1 cellular context compared by ENCODE assay signal in the genomic region with DNA sequence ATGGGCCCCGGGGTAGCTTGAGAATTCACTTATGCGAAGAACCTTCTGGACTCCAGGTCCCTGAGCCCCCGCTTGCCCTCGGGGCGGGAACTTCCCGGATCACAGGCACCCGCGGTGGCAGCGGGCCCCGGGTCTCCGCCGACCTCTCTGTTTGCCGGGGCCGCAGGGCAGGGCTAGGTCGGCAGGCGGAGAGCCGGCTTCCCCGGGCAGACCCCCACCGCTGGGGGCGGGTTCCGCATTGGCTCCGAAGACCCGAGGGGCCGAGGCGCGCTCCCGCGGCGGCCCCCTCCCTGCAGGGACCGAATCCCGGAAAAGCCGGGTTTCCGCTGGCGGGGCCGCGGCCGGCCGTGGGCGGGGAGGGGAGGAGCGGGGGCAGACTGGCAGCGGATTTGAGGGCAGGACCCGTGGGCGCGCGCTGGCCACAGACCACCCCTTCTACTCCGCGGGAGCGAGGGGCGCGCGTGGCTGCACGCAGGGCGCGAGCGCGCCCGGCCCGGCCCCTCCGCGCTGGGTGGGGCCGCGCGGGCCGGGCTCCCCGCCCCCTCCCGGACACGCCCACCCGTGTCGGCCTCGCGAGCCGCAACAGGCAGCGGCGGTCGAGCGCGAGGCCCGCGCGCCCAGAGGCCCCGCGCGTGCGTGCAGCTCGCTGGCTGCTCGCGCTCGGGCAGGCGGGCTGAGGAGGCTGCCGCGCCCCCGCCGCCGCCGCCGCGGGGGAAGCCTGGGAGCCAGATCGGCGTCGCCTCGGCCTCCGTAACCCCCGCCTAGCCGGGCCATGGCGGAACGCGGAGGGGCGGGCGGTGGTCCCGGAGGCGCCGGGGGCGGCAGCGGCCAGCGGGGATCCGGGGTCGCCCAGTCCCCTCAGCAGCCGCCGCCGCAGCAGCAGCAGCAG.
TF ChIP-seq lines count a peak whose summit lies in the region.

PACS1 (plus strand) TSS at position 558 of the 889 bp plus-strand sequence; CDS start at position 773, 215 bp downstream.

TF ChIP-seq in K562, 482 proteins besides CTCF, POLR2A, EP300 and RAD21 (continued from another document and continues in another):
- TF ChIP-seq ZNF398 (CRISPR knock-in tag; IDR thresholded peaks at IDR 0.05): no peak
- TF ChIP-seq PHTF2 (CRISPR knock-in tag; IDR thresholded peaks at IDR 0.05): no peak
- TF ChIP-seq KLF16 (IDR thresholded peaks at IDR 0.05): no peak
- TF ChIP-seq ZNF175 (CRISPR knock-in tag; IDR thresholded peaks at IDR 0.05; ENCODE audit: low read depth): no peak
- TF ChIP-seq BRD4 (IDR thresholded peaks at IDR 0.05): no peak
- peak; percentile 81 for TF ChIP-seq EGR1 (conservative IDR thresholded peaks at IDR 0.05)
- TF ChIP-seq HMG20B (CRISPR knock-in tag; IDR thresholded peaks at IDR 0.05): no peak
- 0 out of 2 replicates have a peak, but pooled peaks have one; percentile 61 for TF ChIP-seq ZNF77 (CRISPR knock-in tag; IDR thresholded peaks at IDR 0.05)
- TF ChIP-seq DNMT1 (IDR thresholded peaks at IDR 0.05): no peak
- no peak for TF ChIP-seq ZNF384 (IDR thresholded peaks at IDR 0.05; ENCODE audit: low read depth, low read length)
- no peak for TF ChIP-seq HSF4 (CRISPR knock-in tag; IDR thresholded peaks at IDR 0.05; ENCODE audit: borderline replicate concordance)
- TF ChIP-seq ZBTB17 (CRISPR knock-in tag; IDR thresholded peaks at IDR 0.05): peak; percentile 62
- TF ChIP-seq XRCC5 (IDR thresholded peaks at IDR 0.05; ENCODE audit: low read depth, low read length): no peak
- TF ChIP-seq ZNF354B (CRISPR knock-in tag; IDR thresholded peaks at IDR 0.05): no peak
- TF ChIP-seq FOXK1 (CRISPR knock-in tag; IDR thresholded peaks at IDR 0.05; ENCODE audit: borderline replicate concordance): no peak
- TF ChIP-seq KLF6 (CRISPR knock-in tag; IDR thresholded peaks at IDR 0.05; ENCODE audit: borderline replicate concordance): no peak; the same call in 1 of the 2 replicates
- no peak for TF ChIP-seq SAFB2 (IDR thresholded peaks at IDR 0.05; ENCODE audit: borderline replicate concordance, low read depth, low read length, severe bottlenecking)
- no peak for TF ChIP-seq SRF (CRISPR knock-in tag; IDR thresholded peaks at IDR 0.05)
- no peak for TF ChIP-seq STAT6 (CRISPR knock-in tag; IDR thresholded peaks at IDR 0.05)
- peak; percentile 55 for TF ChIP-seq CHD2 (IDR thresholded peaks at IDR 0.05; ENCODE audit: low read depth, low read length)
- TF ChIP-seq, protein P1, sequence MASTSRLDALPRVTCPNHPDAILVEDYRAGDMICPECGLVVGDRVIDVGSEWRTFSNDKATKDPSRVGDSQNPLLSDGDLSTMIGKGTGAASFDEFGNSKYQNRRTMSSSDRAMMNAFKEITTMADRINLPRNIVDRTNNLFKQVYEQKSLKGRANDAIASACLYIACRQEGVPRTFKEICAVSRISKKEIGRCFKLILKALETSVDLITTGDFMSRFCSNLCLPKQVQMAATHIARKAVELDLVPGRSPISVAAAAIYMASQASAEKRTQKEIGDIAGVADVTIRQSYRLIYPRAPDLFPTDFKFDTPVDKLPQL (IDR thresholded peaks at IDR 0.05; ENCODE audit: extremely low read depth, insufficient read length): no peak
- TF ChIP-seq BMI1 (IDR thresholded peaks at IDR 0.05; ENCODE audit: low read length): no peak
- TF ChIP-seq EP400 (IDR thresholded peaks at IDR 0.05): peak; percentile 27; the same call in 1 of the 2 replicates
- TF ChIP-seq ZNF561 (CRISPR knock-in tag; conservative IDR thresholded peaks at IDR 0.05): 0 out of 2 replicates have a peak, but pooled peaks have one; percentile 54
- TF ChIP-seq CCAR2 (IDR thresholded peaks at IDR 0.05; ENCODE audit: low read depth, low read length): no peak
- peak; percentile 77 for TF ChIP-seq POLR2G (IDR thresholded peaks at IDR 0.05; ENCODE audit: low read depth, low read length)
- TF ChIP-seq GTF2A2 (tag; IDR thresholded peaks at IDR 0.05): no peak
- TF ChIP-seq ELF4 (CRISPR knock-in tag; IDR thresholded peaks at IDR 0.05): no peak
- TF ChIP-seq JUND (IDR thresholded peaks at IDR 0.05; ENCODE audit: borderline replicate concordance, low read depth, low read length): no peak
- no peak for TF ChIP-seq JUND (tag; IDR thresholded peaks at IDR 0.05; ENCODE audit: borderline replicate concordance, low read depth, low read length)
- TF ChIP-seq, protein P2, sequence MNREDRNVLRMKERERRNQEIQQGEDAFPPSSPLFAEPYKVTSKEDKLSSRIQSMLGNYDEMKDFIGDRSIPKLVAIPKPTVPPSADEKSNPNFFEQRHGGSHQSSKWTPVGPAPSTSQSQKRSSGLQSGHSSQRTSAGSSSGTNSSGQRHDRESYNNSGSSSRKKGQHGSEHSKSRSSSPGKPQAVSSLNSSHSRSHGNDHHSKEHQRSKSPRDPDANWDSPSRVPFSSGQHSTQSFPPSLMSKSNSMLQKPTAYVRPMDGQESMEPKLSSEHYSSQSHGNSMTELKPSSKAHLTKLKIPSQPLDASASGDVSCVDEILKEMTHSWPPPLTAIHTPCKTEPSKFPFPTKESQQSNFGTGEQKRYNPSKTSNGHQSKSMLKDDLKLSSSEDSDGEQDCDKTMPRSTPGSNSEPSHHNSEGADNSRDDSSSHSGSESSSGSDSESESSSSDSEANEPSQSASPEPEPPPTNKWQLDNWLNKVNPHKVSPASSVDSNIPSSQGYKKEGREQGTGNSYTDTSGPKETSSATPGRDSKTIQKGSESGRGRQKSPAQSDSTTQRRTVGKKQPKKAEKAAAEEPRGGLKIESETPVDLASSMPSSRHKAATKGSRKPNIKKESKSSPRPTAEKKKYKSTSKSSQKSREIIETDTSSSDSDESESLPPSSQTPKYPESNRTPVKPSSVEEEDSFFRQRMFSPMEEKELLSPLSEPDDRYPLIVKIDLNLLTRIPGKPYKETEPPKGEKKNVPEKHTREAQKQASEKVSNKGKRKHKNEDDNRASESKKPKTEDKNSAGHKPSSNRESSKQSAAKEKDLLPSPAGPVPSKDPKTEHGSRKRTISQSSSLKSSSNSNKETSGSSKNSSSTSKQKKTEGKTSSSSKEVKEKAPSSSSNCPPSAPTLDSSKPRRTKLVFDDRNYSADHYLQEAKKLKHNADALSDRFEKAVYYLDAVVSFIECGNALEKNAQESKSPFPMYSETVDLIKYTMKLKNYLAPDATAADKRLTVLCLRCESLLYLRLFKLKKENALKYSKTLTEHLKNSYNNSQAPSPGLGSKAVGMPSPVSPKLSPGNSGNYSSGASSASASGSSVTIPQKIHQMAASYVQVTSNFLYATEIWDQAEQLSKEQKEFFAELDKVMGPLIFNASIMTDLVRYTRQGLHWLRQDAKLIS (CRISPR knock-in tag; IDR thresholded peaks at IDR 0.05): no peak
- no peak for TF ChIP-seq LEF1 (IDR thresholded peaks at IDR 0.05)
- TF ChIP-seq CREBBP (IDR thresholded peaks at IDR 0.05; ENCODE audit: low read depth, low read length): no peak
- TF ChIP-seq ZNF23 (CRISPR knock-in tag; IDR thresholded peaks at IDR 0.05): no peak
- no peak for TF ChIP-seq RBM39 (optimal IDR thresholded peaks at IDR 0.05; ENCODE audit: low read depth, low read length)
- no peak for TF ChIP-seq POLR2AphosphoS5 (IDR thresholded peaks at IDR 0.05; ENCODE audit: control insufficient read depth, insufficient read depth, low read depth, low read length)
- TF ChIP-seq NFATC3 (IDR thresholded peaks at IDR 0.05): no peak
- no peak for TF ChIP-seq ZSCAN29 (IDR thresholded peaks at IDR 0.05)
- no peak for TF ChIP-seq KDM4B (IDR thresholded peaks at IDR 0.05; ENCODE audit: borderline replicate concordance in 2 of 2, low read depth in 1 of 2)
- peak; percentile 89 for TF ChIP-seq CXXC5 (CRISPR knock-in tag; IDR thresholded peaks at IDR 0.05)
- no peak for TF ChIP-seq NFRKB (IDR thresholded peaks at IDR 0.05; ENCODE audit: low read depth)
- no peak for TF ChIP-seq MAFK (IDR thresholded peaks at IDR 0.05; ENCODE audit: low read length)
- TF ChIP-seq TAF9B (IDR thresholded peaks at IDR 0.05; ENCODE audit: partially characterized antibody): no peak
- TF ChIP-seq ZNF639 (CRISPR knock-in tag; conservative IDR thresholded peaks at IDR 0.05 in 1 of 2, IDR thresholded peaks at IDR 0.05 in 1 of 2): peak in 1 of 2 experiments; percentile 55; a peak in 1 of 4 replicates
- no peak for TF ChIP-seq IRF9 (tag; IDR thresholded peaks at IDR 0.05)
- TF ChIP-seq, protein P3, sequence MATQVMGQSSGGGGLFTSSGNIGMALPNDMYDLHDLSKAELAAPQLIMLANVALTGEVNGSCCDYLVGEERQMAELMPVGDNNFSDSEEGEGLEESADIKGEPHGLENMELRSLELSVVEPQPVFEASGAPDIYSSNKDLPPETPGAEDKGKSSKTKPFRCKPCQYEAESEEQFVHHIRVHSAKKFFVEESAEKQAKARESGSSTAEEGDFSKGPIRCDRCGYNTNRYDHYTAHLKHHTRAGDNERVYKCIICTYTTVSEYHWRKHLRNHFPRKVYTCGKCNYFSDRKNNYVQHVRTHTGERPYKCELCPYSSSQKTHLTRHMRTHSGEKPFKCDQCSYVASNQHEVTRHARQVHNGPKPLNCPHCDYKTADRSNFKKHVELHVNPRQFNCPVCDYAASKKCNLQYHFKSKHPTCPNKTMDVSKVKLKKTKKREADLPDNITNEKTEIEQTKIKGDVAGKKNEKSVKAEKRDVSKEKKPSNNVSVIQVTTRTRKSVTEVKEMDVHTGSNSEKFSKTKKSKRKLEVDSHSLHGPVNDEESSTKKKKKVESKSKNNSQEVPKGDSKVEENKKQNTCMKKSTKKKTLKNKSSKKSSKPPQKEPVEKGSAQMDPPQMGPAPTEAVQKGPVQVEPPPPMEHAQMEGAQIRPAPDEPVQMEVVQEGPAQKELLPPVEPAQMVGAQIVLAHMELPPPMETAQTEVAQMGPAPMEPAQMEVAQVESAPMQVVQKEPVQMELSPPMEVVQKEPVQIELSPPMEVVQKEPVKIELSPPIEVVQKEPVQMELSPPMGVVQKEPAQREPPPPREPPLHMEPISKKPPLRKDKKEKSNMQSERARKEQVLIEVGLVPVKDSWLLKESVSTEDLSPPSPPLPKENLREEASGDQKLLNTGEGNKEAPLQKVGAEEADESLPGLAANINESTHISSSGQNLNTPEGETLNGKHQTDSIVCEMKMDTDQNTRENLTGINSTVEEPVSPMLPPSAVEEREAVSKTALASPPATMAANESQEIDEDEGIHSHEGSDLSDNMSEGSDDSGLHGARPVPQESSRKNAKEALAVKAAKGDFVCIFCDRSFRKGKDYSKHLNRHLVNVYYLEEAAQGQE (CRISPR knock-in tag; IDR thresholded peaks at IDR 0.05; ENCODE audit: low read depth): peak; percentile 79; the same call in 1 of the 2 replicates
- no peak for TF ChIP-seq ZNF324 (CRISPR knock-in tag; IDR thresholded peaks at IDR 0.05)
- TF ChIP-seq PHF21A (IDR thresholded peaks at IDR 0.05; ENCODE audit: borderline replicate concordance, low read depth): no peak
- no peak for TF ChIP-seq MECOM (CRISPR knock-in tag; IDR thresholded peaks at IDR 0.05)
- TF ChIP-seq KLF13 (tag; IDR thresholded peaks at IDR 0.05; ENCODE audit: borderline replicate concordance, low read depth): 0 out of 2 replicates have a peak, but pooled peaks have one; percentile 54
- TF ChIP-seq MYBL2 (IDR thresholded peaks at IDR 0.05; ENCODE audit: low read depth): no peak
- TF ChIP-seq MYBL2 (CRISPR knock-in tag; IDR thresholded peaks at IDR 0.05; ENCODE audit: borderline replicate concordance): no peak
- TF ChIP-seq HMGN3 (IDR thresholded peaks at IDR 0.05; ENCODE audit: borderline replicate concordance, extremely low read depth, insufficient read length, low read depth, low read length): peak; percentile 72
- no peak for TF ChIP-seq DIDO1 (tag; IDR thresholded peaks at IDR 0.05; ENCODE audit: low read depth)
- TF ChIP-seq NFYB (IDR thresholded peaks at IDR 0.05; ENCODE audit: extremely low read depth, insufficient read length): no peak
